ENCODE assay signal across 18 cellular contexts in the genomic region with DNA sequence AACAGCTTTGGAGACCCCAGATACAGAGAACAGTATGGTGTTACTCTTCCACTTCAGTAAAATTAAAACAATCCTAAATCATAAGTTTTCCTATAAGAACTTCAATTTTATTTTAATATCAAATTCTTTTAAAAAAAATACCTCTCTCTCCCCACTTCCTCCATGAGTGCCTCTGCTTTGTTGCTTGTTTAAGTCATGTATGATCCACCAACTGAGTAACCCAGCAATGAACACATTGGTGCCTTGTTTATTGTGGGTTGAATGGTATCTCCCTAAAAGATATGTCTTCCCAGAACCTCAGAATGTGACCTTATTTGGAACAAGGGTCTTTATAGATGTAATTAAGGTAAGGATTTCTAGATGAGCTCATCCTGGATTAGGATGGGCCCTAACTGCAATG.
DNase-seq lines count a peak whose midpoint lies in the region; ATAC-seq and TF ChIP-seq lines count a peak whose summit lies in the region.
"Had no signal": no experiment of that assay in that cellular context is flagged by ENCODE, and none has a peak within 500 bp of the region (broad histone marks: within the 10 kb centered on the region; RNA-seq: fewer than 3 reads in every experiment).

No MANE protein-coding gene starts in this region.

- peak overlapping the region; percentile 22 for H3K4me3 Mint-ChIP-seq in activated CD4-positive, alpha-beta T cell treated with anti-CD3 and anti-CD28 coated beads, Interleukin-2, amount 10 ng/mL, durations not matched to agents 24 days and 14 days
- peak overlapping the region; percentile 42 for H3K4me3 Mint-ChIP-seq in activated naive CD8-positive, alpha-beta T cell treated with anti-CD3 and anti-CD28 coated beads, Interleukin-2, amount 10 ng/mL, durations not matched to agents 7 days and 5 days
- H3K4me3 Mint-ChIP-seq in activated naive CD8-positive, alpha-beta T cell treated with anti-CD3 and anti-CD28 coated beads, Interleukin-2, amount 50 U/mL, for 24 hours: no peak overlapping the region
- H3K4me3 Mint-ChIP-seq in activated T-helper 1 cell treated with anti-CD3 and anti-CD28 coated beads, Interleukin-12 subunit alpha, Interleukin-12 subunit beta, Interleukin-2, Interleukin-4 antibody, amounts not matched to agents 30 ng/mL and 10 ng/mL and 1 ng/mL, durations not matched to agents 14 hours and 24 hours and 36 hours: peak overlapping the region; percentile 1
- H3K4me3 Mint-ChIP-seq: B cell; CD4-positive, alpha-beta T cell had no signal

- no peak for TF ChIP-seq POLR2A in esophagus squamous epithelium (IDR thresholded peaks at IDR 0.05)

- DNase-seq in activated CD4-positive, alpha-beta T cell treated with anti-CD3 and anti-CD28 coated beads, Interleukin-2, amount 10 ng/mL, durations not matched to agents 24 days and 14 days: no peak
- no peak for DNase-seq in activated CD4-positive, alpha-beta T cell treated with anti-CD3 and anti-CD28 coated beads, Interleukin-2, amount 50 U/mL, for 1 hour
- no peak for DNase-seq in activated naive CD8-positive, alpha-beta T cell treated with anti-CD3 and anti-CD28 coated beads, Interleukin-2, amount 10 ng/mL, durations not matched to agents 7 days and 5 days
- DNase-seq in activated naive CD8-positive, alpha-beta T cell treated with anti-CD3 and anti-CD28 coated beads, Interleukin-2, amount 50 U/mL, for 24 hours: no peak
- DNase-seq in activated T-helper 1 cell treated with anti-CD3 and anti-CD28 coated beads, Interleukin-12 subunit alpha, Interleukin-12 subunit beta, Interleukin-2, Interleukin-4 antibody, amounts not matched to agents 30 ng/mL and 10 ng/mL and 1 ng/mL, durations not matched to agents 14 hours and 24 hours and 36 hours (ENCODE audit: low spot score): no peak
- no peak for DNase-seq in Ammon's horn (ENCODE audit: low spot score)
- DNase-seq in esophagus squamous epithelium (lab: John Stamatoyannopoulos, UW): no peak
- DNase-seq: ACHN; C1 segment of cervical spinal cord; Calu3; CD4-positive, alpha-beta T cell; DMS 273 treated with DMSO at 0.1 percent for 48 hours; DMS79; EL; GM23248 had no signal

- ATAC-seq in activated naive CD8-positive, alpha-beta T cell treated with anti-CD3 and anti-CD28 coated beads, Interleukin-2, amount 10 ng/mL, durations not matched to agents 7 days and 5 days (ENCODE audit: low read depth): no peak
- ATAC-seq in activated naive CD8-positive, alpha-beta T cell treated with anti-CD3 and anti-CD28 coated beads, Interleukin-2, amount 50 U/mL, for 24 hours: no peak
- ATAC-seq: HCT116 had no signal

- no peak overlapping the region for H3K4me3 ChIP-seq in esophagus squamous epithelium
- H3K4me3 ChIP-seq: GM23248 had no signal

- POLR2A ChIA-PET in activated naive CD8-positive, alpha-beta T cell treated with anti-CD3 and anti-CD28 coated beads, Interleukin-2, amount 10 ng/mL, durations not matched to agents 7 days and 5 days (lab: Charles Lee): interaction anchor here (1.1 to 1.2 kb wide), 2 partner anchors 51 to 81 kb away, joined by 3 to 5 read pairs; no protein-coding TSS in a partner anchor

- no peak overlapping the region for H3K27ac ChIP-seq in esophagus squamous epithelium
- H3K27ac ChIP-seq: GM23248, HL-60 had no signal

- H3K27me3 ChIP-seq in esophagus squamous epithelium: peaks cover 0 to 5% (median 0%) of the 10 kb centered on the region in 4 donors

- no peaks in the 10 kb centered on the region for H3K36me3 ChIP-seq in esophagus squamous epithelium

- no peaks in the 10 kb centered on the region for H3K9me3 ChIP-seq in esophagus squamous epithelium

- intact Hi-C loops in activated CD4-positive, alpha-beta T cell treated with anti-CD3 and anti-CD28 coated beads, Interleukin-2, amount 10 ng/mL, durations not matched to agents 24 days and 14 days (cut with micrococcal nuclease): loop anchor here (10.0 kb wide), 2 partner anchors 50 to 80 kb away; no protein-coding TSS in a partner anchor
- intact Hi-C loops in activated T-helper 1 cell treated with anti-CD3 and anti-CD28 coated beads, Interleukin-12 subunit alpha, Interleukin-12 subunit beta, Interleukin-2, Interleukin-4 antibody, amounts not matched to agents 30 ng/mL and 10 ng/mL and 1 ng/mL, durations not matched to agents 14 hours and 24 hours and 36 hours (cut with micrococcal nuclease): loop anchor here (10.0 kb wide), 1 partner anchor 50 kb away; no protein-coding TSS in a partner anchor
- intact Hi-C loops in esophagus squamous epithelium (cut with DNase I): no loop called here

- H3K27me3 Mint-ChIP-seq in activated CD4-positive, alpha-beta T cell treated with anti-CD3 and anti-CD28 coated beads, Interleukin-2, amount 10 ng/mL, durations not matched to agents 24 days and 14 days: peaks cover 8% of the 10 kb centered on the region
- H3K27me3 Mint-ChIP-seq in activated naive CD8-positive, alpha-beta T cell treated with anti-CD3 and anti-CD28 coated beads, Interleukin-2, amount 10 ng/mL, durations not matched to agents 7 days and 5 days: peaks cover 8% of the 10 kb centered on the region
- no peaks in the 10 kb centered on the region for H3K27me3 Mint-ChIP-seq in activated naive CD8-positive, alpha-beta T cell treated with anti-CD3 and anti-CD28 coated beads, Interleukin-2, amount 50 U/mL, for 24 hours
- peaks cover 2% of the 10 kb centered on the region for H3K27me3 Mint-ChIP-seq in activated T-helper 1 cell treated with anti-CD3 and anti-CD28 coated beads, Interleukin-12 subunit alpha, Interleukin-12 subunit beta, Interleukin-2, Interleukin-4 antibody, amounts not matched to agents 30 ng/mL and 10 ng/mL and 1 ng/mL, durations not matched to agents 14 hours and 24 hours and 36 hours (ENCODE audit: insufficient read depth)
- H3K27me3 Mint-ChIP-seq: B cell; CD4-positive, alpha-beta T cell had no signal

- peaks cover 0 to 12% (median 0%) of the 10 kb centered on the region in 3 donors for H3K4me1 ChIP-seq in esophagus squamous epithelium

- H3K27ac Mint-ChIP-seq in activated CD4-positive, alpha-beta T cell treated with anti-CD3 and anti-CD28 coated beads, Interleukin-2, amount 10 ng/mL, durations not matched to agents 24 days and 14 days: peak overlapping the region; percentile 9
- H3K27ac Mint-ChIP-seq in activated naive CD8-positive, alpha-beta T cell treated with anti-CD3 and anti-CD28 coated beads, Interleukin-2, amount 10 ng/mL, durations not matched to agents 7 days and 5 days: peak overlapping the region; percentile 72
- no peak overlapping the region for H3K27ac Mint-ChIP-seq in activated naive CD8-positive, alpha-beta T cell treated with anti-CD3 and anti-CD28 coated beads, Interleukin-2, amount 50 U/mL, for 24 hours
- H3K27ac Mint-ChIP-seq in activated T-helper 1 cell treated with anti-CD3 and anti-CD28 coated beads, Interleukin-12 subunit alpha, Interleukin-12 subunit beta, Interleukin-2, Interleukin-4 antibody, amounts not matched to agents 30 ng/mL and 10 ng/mL and 1 ng/mL, durations not matched to agents 14 hours and 24 hours and 36 hours: peak overlapping the region; percentile 22
- H3K27ac Mint-ChIP-seq: B cell; CD4-positive, alpha-beta T cell had no signal

- no peak for TF ChIP-seq CTCF in esophagus squamous epithelium (IDR thresholded peaks at IDR 0.05)

- H3K4me1 Mint-ChIP-seq in activated CD4-positive, alpha-beta T cell treated with anti-CD3 and anti-CD28 coated beads, Interleukin-2, amount 10 ng/mL, durations not matched to agents 24 days and 14 days: peaks cover 43% of the 10 kb centered on the region
- H3K4me1 Mint-ChIP-seq in activated naive CD8-positive, alpha-beta T cell treated with anti-CD3 and anti-CD28 coated beads, Interleukin-2, amount 10 ng/mL, durations not matched to agents 7 days and 5 days: peaks cover 31% of the 10 kb centered on the region
- peaks cover 9% of the 10 kb centered on the region for H3K4me1 Mint-ChIP-seq in activated naive CD8-positive, alpha-beta T cell treated with anti-CD3 and anti-CD28 coated beads, Interleukin-2, amount 50 U/mL, for 24 hours
- peaks cover 59% of the 10 kb centered on the region for H3K4me1 Mint-ChIP-seq in activated T-helper 1 cell treated with anti-CD3 and anti-CD28 coated beads, Interleukin-12 subunit alpha, Interleukin-12 subunit beta, Interleukin-2, Interleukin-4 antibody, amounts not matched to agents 30 ng/mL and 10 ng/mL and 1 ng/mL, durations not matched to agents 14 hours and 24 hours and 36 hours (ENCODE audit: low read depth)
- H3K4me1 Mint-ChIP-seq: B cell had no signal

- peaks cover 10% of the 10 kb centered on the region for H3K36me3 Mint-ChIP-seq in activated CD4-positive, alpha-beta T cell treated with anti-CD3 and anti-CD28 coated beads, Interleukin-2, amount 10 ng/mL, durations not matched to agents 24 days and 14 days (ENCODE audit: low read depth)
- peaks cover 4% of the 10 kb centered on the region for H3K36me3 Mint-ChIP-seq in activated naive CD8-positive, alpha-beta T cell treated with anti-CD3 and anti-CD28 coated beads, Interleukin-2, amount 10 ng/mL, durations not matched to agents 7 days and 5 days
- no peaks in the 10 kb centered on the region for H3K36me3 Mint-ChIP-seq in activated naive CD8-positive, alpha-beta T cell treated with anti-CD3 and anti-CD28 coated beads, Interleukin-2, amount 50 U/mL, for 24 hours (ENCODE audit: low read depth)
- peaks cover 13% of the 10 kb centered on the region for H3K36me3 Mint-ChIP-seq in activated T-helper 1 cell treated with anti-CD3 and anti-CD28 coated beads, Interleukin-12 subunit alpha, Interleukin-12 subunit beta, Interleukin-2, Interleukin-4 antibody, amounts not matched to agents 30 ng/mL and 10 ng/mL and 1 ng/mL, durations not matched to agents 14 hours and 24 hours and 36 hours (ENCODE audit: low read depth)

- peaks cover 3% of the 10 kb centered on the region for H3K9me3 Mint-ChIP-seq in activated CD4-positive, alpha-beta T cell treated with anti-CD3 and anti-CD28 coated beads, Interleukin-2, amount 10 ng/mL, durations not matched to agents 24 days and 14 days
- peaks cover 1% of the 10 kb centered on the region for H3K9me3 Mint-ChIP-seq in activated naive CD8-positive, alpha-beta T cell treated with anti-CD3 and anti-CD28 coated beads, Interleukin-2, amount 10 ng/mL, durations not matched to agents 7 days and 5 days
- no peaks in the 10 kb centered on the region for H3K9me3 Mint-ChIP-seq in activated naive CD8-positive, alpha-beta T cell treated with anti-CD3 and anti-CD28 coated beads, Interleukin-2, amount 50 U/mL, for 24 hours
- peaks cover 3% of the 10 kb centered on the region for H3K9me3 Mint-ChIP-seq in activated T-helper 1 cell treated with anti-CD3 and anti-CD28 coated beads, Interleukin-12 subunit alpha, Interleukin-12 subunit beta, Interleukin-2, Interleukin-4 antibody, amounts not matched to agents 30 ng/mL and 10 ng/mL and 1 ng/mL, durations not matched to agents 14 hours and 24 hours and 36 hours
- H3K9me3 Mint-ChIP-seq: CD4-positive, alpha-beta T cell had no signal
